Comparison of ENCODE assay signal across 1 cellular context in genomic region chr9:77495834-77496671, GRCh38.
TF ChIP-seq lines count a peak whose summit lies in the region.

No MANE protein-coding gene starts in this region.

TF ChIP-seq in IMR-90, 13 proteins besides CTCF, POLR2A, EP300 and RAD21:
- TF ChIP-seq RCOR1 (IDR thresholded peaks at IDR 0.05; ENCODE audit: insufficient replicate concordance, low read length): no peak
- no peak for TF ChIP-seq NFE2L2 (IDR thresholded peaks at IDR 0.05; ENCODE audit: low read depth, low read length)
- no peak for TF ChIP-seq RFX5 (IDR thresholded peaks at IDR 0.05; ENCODE audit: low read depth, low read length)
- no peak for TF ChIP-seq MAFK (IDR thresholded peaks at IDR 0.05; ENCODE audit: low read depth, low read length)
- no peak for TF ChIP-seq CEBPB (IDR thresholded peaks at IDR 0.05; ENCODE audit: low read depth, low read length)
